In the genomic region with DNA sequence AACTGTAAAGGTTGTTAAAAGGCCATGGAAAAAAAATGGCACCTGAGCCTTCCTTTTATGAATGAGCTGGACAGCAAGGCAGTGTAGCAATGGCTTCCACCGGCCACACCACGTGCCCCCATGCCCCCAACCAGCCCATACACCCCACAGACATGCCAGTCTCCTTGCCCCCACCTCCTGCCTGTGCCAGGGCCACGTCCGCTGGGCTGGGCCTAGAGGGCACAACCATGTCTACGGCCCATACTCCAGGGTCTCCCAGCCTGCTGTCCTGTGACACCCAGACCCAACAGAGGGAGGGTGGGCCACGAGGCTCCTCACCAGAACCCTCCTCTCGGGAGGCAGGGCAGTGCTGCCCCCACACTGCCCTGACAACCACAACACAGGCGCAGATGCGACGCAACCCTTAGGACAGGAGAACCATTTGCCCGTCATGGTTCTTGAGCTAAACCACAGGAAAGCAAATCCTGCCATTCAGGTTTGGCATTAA, we compare ENCODE assay signal across 17 cellular contexts.
"Had no signal": no experiment of that assay in that cellular context is flagged by ENCODE, and none has a peak within 500 bp of the region (broad histone marks: within the 10 kb centered on the region; RNA-seq: fewer than 3 reads in every experiment).

No MANE protein-coding gene starts in this region.

- H3K27ac ChIP-seq: epithelial cell of prostate, hepatocyte, spleen, thyroid gland, WERI-Rb-1 had no signal

- H3K4me2 ChIP-seq: hepatocyte had no signal

- H3K27me3 ChIP-seq: adrenal gland, hepatocyte, spleen, thyroid gland had no signal

- H3K4me1 ChIP-seq: thyroid gland had no signal

- FAIRE-seq: astrocyte, bronchial epithelial cell had no signal

- H2AFZ ChIP-seq: hepatocyte had no signal

- H3K9me3 Mint-ChIP-seq: activated T-helper 1 cell treated with anti-CD3 and anti-CD28 coated beads, Interleukin-12 subunit alpha, Interleukin-12 subunit beta, Interleukin-2, Interleukin-4 antibody, amounts not matched to agents 30 ng/mL and 10 ng/mL and 1 ng/mL, durations not matched to agents 14 hours and 24 hours and 36 hours; naive thymus-derived CD4-positive, alpha-beta T cell had no signal

- H3K27me3 Mint-ChIP-seq: naive thymus-derived CD4-positive, alpha-beta T cell had no signal

- H3K27ac Mint-ChIP-seq: activated T-helper 1 cell treated with anti-CD3 and anti-CD28 coated beads, Interleukin-12 subunit alpha, Interleukin-12 subunit beta, Interleukin-2, Interleukin-4 antibody, amounts not matched to agents 30 ng/mL and 10 ng/mL and 1 ng/mL, durations not matched to agents 14 hours and 24 hours and 36 hours had no signal

- H3K4me3 ChIP-seq: adrenal gland, hepatocyte, spleen, thyroid gland had no signal

- H3K4me3 Mint-ChIP-seq: activated T-helper 1 cell treated with anti-CD3 and anti-CD28 coated beads, Interleukin-12 subunit alpha, Interleukin-12 subunit beta, Interleukin-2, Interleukin-4 antibody, amounts not matched to agents 30 ng/mL and 10 ng/mL and 1 ng/mL, durations not matched to agents 14 hours and 24 hours and 36 hours; naive thymus-derived CD4-positive, alpha-beta T cell had no signal

- DNase-seq: activated CD4-positive, alpha-beta T cell treated with anti-CD3 and anti-CD28 coated beads, Interleukin-2, amount 50 U/mL, for 4 hours; activated naive CD4-positive, alpha-beta T cell; foreskin fibroblast; left colon; naive thymus-derived CD4-positive, alpha-beta T cell; retina; spleen; stimulated activated CD4-positive, alpha-beta T cell treated with anti-CD3 and anti-CD28 coated beads, Interleukin-4, amount 100 ng/mL, for 4 hours; stimulated activated naive CD4-positive, alpha-beta T cell; thyroid gland; WERI-Rb-1 had no signal

- H3K9me3 ChIP-seq: adrenal gland, spleen, thyroid gland had no signal

- ATAC-seq: left colon; naive thymus-derived CD4-positive, alpha-beta T cell had no signal
